ENCODE assay signal across 2 cellular contexts in the genomic region with DNA sequence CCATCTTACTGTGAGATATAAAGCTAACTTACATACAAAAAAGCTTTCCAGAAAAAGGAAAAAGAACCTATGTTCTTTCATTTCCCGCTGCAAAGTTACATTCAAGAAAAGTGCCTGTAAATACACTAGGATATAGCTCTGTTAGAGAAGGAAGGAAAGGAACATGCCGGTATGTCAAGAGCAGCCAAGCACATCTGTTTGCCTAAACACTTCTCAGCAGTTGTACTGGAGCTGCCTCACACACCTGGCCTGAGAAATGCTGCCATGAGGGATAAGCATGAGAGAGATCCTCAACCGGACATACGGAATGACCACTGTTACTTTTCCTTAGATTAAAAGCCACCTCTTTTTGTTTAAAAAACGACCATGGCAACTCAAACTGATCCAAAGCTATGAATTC.
TF ChIP-seq lines count a peak whose summit lies in the region.

No MANE protein-coding gene starts in this region.

TF ChIP-seq in IMR-90, 13 proteins besides CTCF, POLR2A, EP300 and RAD21 (continued from another document):
- TF ChIP-seq, protein P1, sequence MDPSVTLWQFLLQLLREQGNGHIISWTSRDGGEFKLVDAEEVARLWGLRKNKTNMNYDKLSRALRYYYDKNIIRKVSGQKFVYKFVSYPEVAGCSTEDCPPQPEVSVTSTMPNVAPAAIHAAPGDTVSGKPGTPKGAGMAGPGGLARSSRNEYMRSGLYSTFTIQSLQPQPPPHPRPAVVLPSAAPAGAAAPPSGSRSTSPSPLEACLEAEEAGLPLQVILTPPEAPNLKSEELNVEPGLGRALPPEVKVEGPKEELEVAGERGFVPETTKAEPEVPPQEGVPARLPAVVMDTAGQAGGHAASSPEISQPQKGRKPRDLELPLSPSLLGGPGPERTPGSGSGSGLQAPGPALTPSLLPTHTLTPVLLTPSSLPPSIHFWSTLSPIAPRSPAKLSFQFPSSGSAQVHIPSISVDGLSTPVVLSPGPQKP (IDR thresholded peaks at IDR 0.05; ENCODE audit: borderline replicate concordance, low read depth, low read length): no peak
- TF ChIP-seq MAFK (IDR thresholded peaks at IDR 0.05; ENCODE audit: low read depth, low read length): no peak
- TF ChIP-seq FOS (IDR thresholded peaks at IDR 0.05; ENCODE audit: low read depth, low read length): no peak
- TF ChIP-seq BHLHE40 (IDR thresholded peaks at IDR 0.05; ENCODE audit: low read depth, low read length): no peak
- no peak for TF ChIP-seq MXI1 (IDR thresholded peaks at IDR 0.05; ENCODE audit: borderline replicate concordance, low read depth, low read length)
- TF ChIP-seq RCOR1 (IDR thresholded peaks at IDR 0.05; ENCODE audit: insufficient replicate concordance, low read length): no peak
- TF ChIP-seq CEBPB (IDR thresholded peaks at IDR 0.05; ENCODE audit: low read depth, low read length): no peak
- TF ChIP-seq CHD1 (IDR thresholded peaks at IDR 0.05; ENCODE audit: low read depth, low read length): no peak
- TF ChIP-seq MAZ (IDR thresholded peaks at IDR 0.05; ENCODE audit: borderline replicate concordance, low read depth, low read length): no peak

TF ChIP-seq in neural cell, 6 proteins besides CTCF, POLR2A, EP300 and RAD21 (continued from another document):
- TF ChIP-seq, protein P2, sequence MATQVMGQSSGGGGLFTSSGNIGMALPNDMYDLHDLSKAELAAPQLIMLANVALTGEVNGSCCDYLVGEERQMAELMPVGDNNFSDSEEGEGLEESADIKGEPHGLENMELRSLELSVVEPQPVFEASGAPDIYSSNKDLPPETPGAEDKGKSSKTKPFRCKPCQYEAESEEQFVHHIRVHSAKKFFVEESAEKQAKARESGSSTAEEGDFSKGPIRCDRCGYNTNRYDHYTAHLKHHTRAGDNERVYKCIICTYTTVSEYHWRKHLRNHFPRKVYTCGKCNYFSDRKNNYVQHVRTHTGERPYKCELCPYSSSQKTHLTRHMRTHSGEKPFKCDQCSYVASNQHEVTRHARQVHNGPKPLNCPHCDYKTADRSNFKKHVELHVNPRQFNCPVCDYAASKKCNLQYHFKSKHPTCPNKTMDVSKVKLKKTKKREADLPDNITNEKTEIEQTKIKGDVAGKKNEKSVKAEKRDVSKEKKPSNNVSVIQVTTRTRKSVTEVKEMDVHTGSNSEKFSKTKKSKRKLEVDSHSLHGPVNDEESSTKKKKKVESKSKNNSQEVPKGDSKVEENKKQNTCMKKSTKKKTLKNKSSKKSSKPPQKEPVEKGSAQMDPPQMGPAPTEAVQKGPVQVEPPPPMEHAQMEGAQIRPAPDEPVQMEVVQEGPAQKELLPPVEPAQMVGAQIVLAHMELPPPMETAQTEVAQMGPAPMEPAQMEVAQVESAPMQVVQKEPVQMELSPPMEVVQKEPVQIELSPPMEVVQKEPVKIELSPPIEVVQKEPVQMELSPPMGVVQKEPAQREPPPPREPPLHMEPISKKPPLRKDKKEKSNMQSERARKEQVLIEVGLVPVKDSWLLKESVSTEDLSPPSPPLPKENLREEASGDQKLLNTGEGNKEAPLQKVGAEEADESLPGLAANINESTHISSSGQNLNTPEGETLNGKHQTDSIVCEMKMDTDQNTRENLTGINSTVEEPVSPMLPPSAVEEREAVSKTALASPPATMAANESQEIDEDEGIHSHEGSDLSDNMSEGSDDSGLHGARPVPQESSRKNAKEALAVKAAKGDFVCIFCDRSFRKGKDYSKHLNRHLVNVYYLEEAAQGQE (IDR thresholded peaks at IDR 0.05; ENCODE audit: borderline replicate concordance): no peak
- TF ChIP-seq SMC3 (conservative IDR thresholded peaks at IDR 0.05; ENCODE audit: poor library complexity) (no peak), TAF1 (IDR thresholded peaks at IDR 0.05; ENCODE audit: low read depth) (no peak), MXI1 (conservative IDR thresholded peaks at IDR 0.05; ENCODE audit: poor library complexity, severe bottlenecking) (no peak), EZH2 (IDR thresholded peaks at IDR 0.05; ENCODE audit: borderline replicate concordance, insufficient read depth, low read length, poor library complexity, severe bottlenecking) (no peak)
TF ChIP-seq in neural cell: peak in this region for 0.
